ENCODE assay signal across 8 cellular contexts in the genomic region with DNA sequence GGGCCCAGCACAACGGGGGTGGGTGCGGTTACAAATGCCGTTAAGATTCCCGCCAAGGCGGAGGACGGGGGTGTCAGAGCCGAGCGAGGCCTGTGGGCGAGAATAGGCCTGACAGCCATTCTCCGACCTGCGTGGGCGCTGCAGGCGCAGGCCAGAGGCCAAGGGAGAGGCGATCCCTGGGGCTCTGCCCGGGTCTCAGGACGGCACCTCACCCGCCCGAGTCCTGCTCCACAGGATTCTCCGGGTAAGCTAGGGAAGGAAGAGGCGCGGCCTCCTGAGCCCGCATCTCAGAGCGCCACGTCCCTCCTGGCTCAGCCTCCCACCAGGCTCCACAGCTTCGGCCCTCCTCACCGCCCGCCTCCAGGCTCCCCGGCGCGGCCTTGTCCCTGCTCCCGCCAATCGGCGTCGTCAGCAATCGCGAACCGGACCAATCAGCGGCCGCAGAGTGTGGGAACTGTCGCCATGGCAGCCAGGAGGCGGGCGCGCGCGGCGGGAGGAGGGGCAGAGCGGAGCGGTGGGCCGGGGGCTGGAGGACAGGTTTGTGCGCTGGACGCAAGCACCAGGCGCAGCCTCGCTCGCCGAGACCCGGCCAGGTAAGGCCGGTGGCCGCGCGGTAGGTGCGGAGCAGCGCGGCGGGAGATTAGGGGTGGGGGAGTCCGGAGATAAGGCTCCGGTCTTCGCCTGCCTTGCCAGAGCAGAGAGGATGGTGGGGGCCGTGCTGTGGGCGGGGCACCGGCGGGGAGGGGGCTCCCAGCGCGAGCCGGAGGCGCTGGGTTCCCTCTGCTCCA. TPM values are rescaled to one million over a fixed set of nuclear protein-coding genes. Genes with fewer than 3 reads are reported as not detected.
DNase-seq lines count a peak whose midpoint lies in the region; ATAC-seq and TF ChIP-seq lines count a peak whose summit lies in the region.

A gene (plus strand): TSS at position 504 of the 788 bp plus-strand sequence. CDS start 18,585 bp downstream, outside the sequence.

- DNase-seq in BE2C (peak; percentile 93), GM19240 (ENCODE audit: insufficient read length, low spot score) (peak; percentile 85), NCI-H526 (lab: John Stamatoyannopoulos, UW) (peak; percentile 96 to 99), colonic mucosa (peak; percentile 98), kidney tubule cell (ENCODE audit: low spot score) (peak; percentile 96)
- peak; percentile 97 for DNase-seq in activated CD4-positive, alpha-beta T cell treated with anti-CD3 and anti-CD28 coated beads for 48 hours
- DNase-seq in stimulated activated CD4-positive, alpha-beta T cell treated with anti-CD3 and anti-CD28 coated beads, Interleukin-1b, Interleukin-23, amount 100 ng/mL, for 24 hours (ENCODE audit: low read depth in 4 of 4, low spot score in 1 of 4) = peak; percentile 89 to 94 (median 92)

- H3K27me3 ChIP-seq in BE2C (no peaks in the 10 kb centered on the region), colonic mucosa (no peaks in the 10 kb centered on the region)

- peak within 1 kb of the TSS; percentile 72 to 82 for H3K9ac ChIP-seq in colonic mucosa (ENCODE audit: low read depth in 2 of 2, low read length in 2 of 2)

- intact Hi-C loops in colonic mucosa (cut with DNase I) = loop anchor here (5.0 kb wide), 1 partner anchor 76 kb away; a partner anchor contains a TSS

- H3K4me1 ChIP-seq in BE2C (no peaks in the 10 kb centered on the region), colonic mucosa (no peaks in the 10 kb centered on the region)

- peak within 1 kb of the TSS; percentile 88 for H3K27ac ChIP-seq in colonic mucosa

- peak; percentile 97 for ATAC-seq in HG03460 (IDR thresholded peaks at IDR 0.05; ENCODE audit: unreplicated experiment)

- H3K36me3 ChIP-seq in BE2C (no peaks in the 10 kb centered on the region), colonic mucosa (no peaks in the 10 kb centered on the region)

- H3K4me3 ChIP-seq in BE2C (ENCODE audit: low read depth, low read length) = peak within 1 kb of the TSS; percentile 71
- peak within 1 kb of the TSS; percentile 84 for H3K4me3 ChIP-seq in colonic mucosa

- TF ChIP-seq CTCF in BE2C (IDR thresholded peaks at IDR 0.05; ENCODE audit: low read depth, low read length) (no peak), colonic mucosa (IDR thresholded peaks at IDR 0.05) (no peak)

- H3K9me3 ChIP-seq in BE2C (no peaks in the 10 kb centered on the region), colonic mucosa (no peaks in the 10 kb centered on the region)

RNA-seq across cellular contexts. Expression of the gene that starts here (rescaled TPM):
- polyA plus RNA-seq in BE2C (2012; ENCODE audit: insufficient read depth, insufficient read length, low read depth) = 12.9 TPM
- total RNA-seq in colonic mucosa = 100 to 1,000 TPM in 1 of 2 donors, 10 to 100 TPM in 1; 60.9 to 111 TPM

Comparison
In these comparisons a context has a peak if more than half of its experiments do, and no peak if none do; other contexts are left out.
1. Peak in every context shown above with its lines: DNase-seq, ATAC-seq, H3K4me3 ChIP-seq and H3K27ac ChIP-seq.